8 cellular contexts compared by ENCODE assay signal in genomic region chr13:24921881-24922280, GRCh38.
DNase-seq lines count a peak whose midpoint lies in the region; ATAC-seq and TF ChIP-seq lines count a peak whose summit lies in the region.

No MANE protein-coding gene starts in this region.

- H3K9ac ChIP-seq in SK-N-MC (ENCODE audit: insufficient read length) = peak overlapping the region; percentile 90

- H3K27me3 ChIP-seq in gastrocnemius medialis = no peaks in the 10 kb centered on the region

- in situ Hi-C loops in gastrocnemius medialis (cut with MboI; ENCODE audit: low sequenced_read_pairs in 4 of 4) = no loop called here

- H3K4me3 ChIP-seq in GM12875 (ENCODE audit: low read depth, low read length) = peak overlapping the region; percentile 83
- H3K4me3 ChIP-seq in SK-N-MC = peak overlapping the region; percentile 99
- peak overlapping the region; percentile 75 to 87 for H3K4me3 ChIP-seq in foreskin fibroblast (ENCODE audit: low read depth in 1 of 2, low read length in 2 of 2)
- H3K4me3 ChIP-seq in gastrocnemius medialis = peak overlapping the region; percentile 69 to 96 (median 83)

- no peak for TF ChIP-seq CTCF in GM12875 (IDR thresholded peaks at IDR 0.05; ENCODE audit: borderline replicate concordance, insufficient read depth, low read depth, low read length)
- TF ChIP-seq CTCF in foreskin fibroblast (IDR thresholded peaks at IDR 0.05; ENCODE audit: low read depth, low read length) = no peak
- TF ChIP-seq CTCF in gastrocnemius medialis (IDR thresholded peaks at IDR 0.05 in 4 of 5, conservative IDR thresholded peaks at IDR 0.05 in 1 of 5) = no peak

- H3K27ac ChIP-seq in SK-N-MC (no peak overlapping the region), gastrocnemius medialis (no peak overlapping the region)

- H3K9me3 ChIP-seq in SK-N-MC (ENCODE audit: low read depth, low read length) (no peaks in the 10 kb centered on the region), gastrocnemius medialis (no peaks in the 10 kb centered on the region)

- no peak for ATAC-seq in gastrocnemius medialis
- no peak for ATAC-seq in HG02885 (IDR thresholded peaks at IDR 0.05; ENCODE audit: poor library complexity, unreplicated experiment)
- no peak for ATAC-seq in HG03354 (IDR thresholded peaks at IDR 0.05; ENCODE audit: poor library complexity, severe bottlenecking, unreplicated experiment)

- H3K4me1 ChIP-seq in gastrocnemius medialis = peaks cover 0 to 7% of the 10 kb centered on the region in 2 donors

- intact Hi-C loops in gastrocnemius medialis (cut with DNase I; ENCODE audit: low total_unique reads) = loop anchor here (10.0 kb wide), 1 partner anchor 363 kb away; the partner anchor contains the start of gene MTMR6

- DNase-seq in SK-N-MC (ENCODE audit: low read depth, low spot score) = no peak
- DNase-seq in foreskin fibroblast = no peak
- no peak for DNase-seq in gastrocnemius medialis
- DNase-seq in A172 (ENCODE audit: low spot score) = no peak
- no peak for DNase-seq in NCI-H2171 treated with DMSO at 0.1 percent for 48 hours (lab: John Stamatoyannopoulos, UW)

- TF ChIP-seq POLR2A in gastrocnemius medialis (IDR thresholded peaks at IDR 0.05) = no peak

- H3K36me3 ChIP-seq in SK-N-MC (ENCODE audit: insufficient read depth, low read length) = no peaks in the 10 kb centered on the region
- no peaks in the 10 kb centered on the region for H3K36me3 ChIP-seq in gastrocnemius medialis
